In the genomic region with DNA sequence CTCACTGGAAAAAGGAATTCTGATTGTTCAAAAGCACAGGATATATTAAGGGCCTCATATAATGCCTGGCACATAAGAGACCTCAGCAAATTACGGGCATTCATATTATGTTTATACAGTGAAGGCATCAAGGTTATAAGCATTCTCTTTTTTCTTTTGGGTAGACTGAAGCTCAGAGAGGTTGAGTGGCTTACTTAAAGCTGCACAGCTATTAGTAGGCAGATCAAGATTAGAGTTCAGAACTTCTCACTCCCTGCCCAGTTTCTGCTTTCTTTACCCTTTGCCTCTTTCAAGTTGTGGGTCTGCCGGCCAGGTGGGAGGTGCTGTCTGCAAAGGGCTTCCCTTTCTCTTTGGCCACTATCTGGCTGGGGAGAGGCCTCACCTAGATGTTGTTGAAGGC, we compare ENCODE assay signal across 37 cellular contexts. TPM values are rescaled to one million over a fixed set of nuclear protein-coding genes. Genes with fewer than 3 reads are reported as not detected.
"Had no signal": no experiment of that assay in that cellular context is flagged by ENCODE, and none has a peak within 500 bp of the region (broad histone marks: within the 10 kb centered on the region; RNA-seq: fewer than 3 reads in every experiment).

No MANE protein-coding gene starts in this region.

- H3K36me3 Mint-ChIP-seq: activated CD4-positive, alpha-beta memory T cell treated with anti-CD3 and anti-CD28 coated beads for 36 hours; activated naive CD4-positive, alpha-beta T cell treated with anti-CD3 and anti-CD28 coated beads, Interleukin-2, amount 10 ng/mL, durations not matched to agents 7 days and 5 days; activated naive CD8-positive, alpha-beta T cell; brain had no signal

- H3K4me3 ChIP-seq: Peyer's patch, SJSA1 had no signal

- H3K4me1 ChIP-seq: Peyer's patch, SJSA1 had no signal

- H3K9me3 ChIP-seq: Peyer's patch, SJSA1, SK-N-SH had no signal

- H3K4me1 Mint-ChIP-seq: activated naive CD4-positive, alpha-beta T cell treated with anti-CD3 and anti-CD28 coated beads, Interleukin-2, amount 10 ng/mL, durations not matched to agents 7 days and 5 days; activated naive CD8-positive, alpha-beta T cell treated with anti-CD3 and anti-CD28 coated beads, Interleukin-2, amount 50 U/mL, for 24 hours; brain had no signal

- H3K36me3 ChIP-seq: Peyer's patch, SJSA1 had no signal

- H3K4me2 ChIP-seq: SK-N-SH had no signal

- ATAC-seq: activated naive CD8-positive, alpha-beta T cell treated with anti-CD3 and anti-CD28 coated beads, Interleukin-2, amount 50 U/mL, for 24 hours; activated T-cell treated with anti-CD3 and anti-CD28 coated beads, Interleukin-2, amount 50 U/mL, for 4 hours; PC-3 had no signal

- H3K4me3 Mint-ChIP-seq: activated CD4-positive, alpha-beta memory T cell treated with anti-CD3 and anti-CD28 coated beads for 36 hours; activated naive CD4-positive, alpha-beta T cell treated with anti-CD3 and anti-CD28 coated beads, Interleukin-2, amount 10 ng/mL, durations not matched to agents 7 days and 5 days; activated naive CD8-positive, alpha-beta T cell; activated naive CD8-positive, alpha-beta T cell treated with anti-CD3 and anti-CD28 coated beads, Interleukin-2, amount 50 U/mL, for 24 hours; activated T-cell treated with anti-CD3 and anti-CD28 coated beads, Interleukin-2, amount 50 U/mL, for 4 hours; activated T-helper 1 cell treated with anti-CD3 and anti-CD28 coated beads, Interleukin-12 subunit alpha, Interleukin-12 subunit beta, Interleukin-2, Interleukin-4 antibody, amounts not matched to agents 30 ng/mL and 10 ng/mL and 1 ng/mL, durations not matched to agents 14 hours and 24 hours and 36 hours; brain; T-helper 1 cell treated with Interleukin-12 subunit alpha and Interleukin-12 subunit beta and Interleukin-4 antibody, amounts not matched to agents 30 μg/mL and 1 μg/mL, for 36 hours; T-helper 2 cell treated with Interferon-gamma antibody and Interleukin-4, amounts not matched to agents 5 μg/mL and 100 μg/mL, for 36 hours had no signal

- H3K9me3 Mint-ChIP-seq: activated CD4-positive, alpha-beta memory T cell treated with anti-CD3 and anti-CD28 coated beads for 36 hours; activated naive CD4-positive, alpha-beta T cell treated with anti-CD3 and anti-CD28 coated beads, Interleukin-2, amount 10 ng/mL, durations not matched to agents 7 days and 5 days; activated naive CD8-positive, alpha-beta T cell treated with anti-CD3 and anti-CD28 coated beads, Interleukin-2, amount 50 U/mL, for 24 hours; activated T-cell treated with anti-CD3 and anti-CD28 coated beads, Interleukin-2, amount 50 U/mL, for 4 hours; activated T-helper 1 cell treated with anti-CD3 and anti-CD28 coated beads, Interleukin-12 subunit alpha, Interleukin-12 subunit beta, Interleukin-2, Interleukin-4 antibody, amounts not matched to agents 30 ng/mL and 10 ng/mL and 1 ng/mL, durations not matched to agents 14 hours and 24 hours and 36 hours; T-helper 1 cell treated with Interleukin-12 subunit alpha and Interleukin-12 subunit beta and Interleukin-4 antibody, amounts not matched to agents 30 μg/mL and 1 μg/mL, for 36 hours; T-helper 2 cell treated with Interferon-gamma antibody and Interleukin-4, amounts not matched to agents 5 μg/mL and 100 μg/mL, for 36 hours had no signal

- H3K27me3 Mint-ChIP-seq: activated CD4-positive, alpha-beta memory T cell treated with anti-CD3 and anti-CD28 coated beads for 36 hours; activated naive CD8-positive, alpha-beta T cell; activated naive CD8-positive, alpha-beta T cell treated with anti-CD3 and anti-CD28 coated beads, Interleukin-2, amount 50 U/mL, for 24 hours had no signal

- H3K9ac ChIP-seq: SK-N-SH had no signal

- DNase-seq: activated CD4-positive, alpha-beta memory T cell treated with anti-CD3 and anti-CD28 coated beads for 36 hours; activated CD4-positive, alpha-beta T cell treated with anti-CD3 and anti-CD28 coated beads for 4 hours; activated CD4-positive, alpha-beta T cell treated with anti-CD3 and anti-CD28 coated beads, Interleukin-2, amount 50 U/mL, for 1 hour; activated CD8-positive, alpha-beta memory T cell treated with anti-CD3 and anti-CD28 coated beads, Interleukin-2, amount 50 U/mL, for 4 hours; activated effector memory CD4-positive, alpha-beta T cell treated with Interleukin-2 at 50 U/mL for 16 hours; activated naive CD8-positive, alpha-beta T cell treated with anti-CD3 and anti-CD28 coated beads, Interleukin-2, amount 50 U/mL, for 24 hours; activated T-cell treated with anti-CD3 and anti-CD28 coated beads for 4 hours; activated T-cell treated with anti-CD3 and anti-CD28 coated beads, Interleukin-2, amount 50 U/mL, for 4 hours; anterior cingulate cortex; caudate nucleus; cerebellar nuclear complex; MM.1S; MV-4-11; NCI-H1092; NCI-H1436 treated with DMSO at 0.1 percent for 48 hours; NCI-H1694 treated with DMSO at 0.1 percent for 48 hours; NCI-H2029; NCI-H2107; NCI-H2171; NCI-H2227 treated with DMSO at 0.1 percent for 48 hours; NCI-H446 treated with DMSO at 0.1 percent for 48 hours; NCI-H524 treated with DMSO at 0.1 percent for 48 hours; NK-92 treated with Interleukin-12 subunit alpha and Interleukin-12 subunit beta, amount 100 ng/mL, for 24 hours; PC-3; Peyer's patch; RPMI8226; SHP77 treated with DMSO at 0.1 percent for 48 hours; SK-N-SH had no signal

- H3K27ac Mint-ChIP-seq: activated CD4-positive, alpha-beta memory T cell treated with anti-CD3 and anti-CD28 coated beads for 36 hours; activated naive CD4-positive, alpha-beta T cell treated with anti-CD3 and anti-CD28 coated beads, Interleukin-2, amount 10 ng/mL, durations not matched to agents 7 days and 5 days; activated naive CD8-positive, alpha-beta T cell; activated naive CD8-positive, alpha-beta T cell treated with anti-CD3 and anti-CD28 coated beads, Interleukin-2, amount 50 U/mL, for 24 hours; brain; T-helper 1 cell treated with Interleukin-12 subunit alpha and Interleukin-12 subunit beta and Interleukin-4 antibody, amounts not matched to agents 30 μg/mL and 1 μg/mL, for 36 hours; T-helper 2 cell treated with Interferon-gamma antibody and Interleukin-4, amounts not matched to agents 5 μg/mL and 100 μg/mL, for 36 hours had no signal

- H3K27ac ChIP-seq: Peyer's patch, SJSA1 had no signal

- H3K27me3 ChIP-seq: Peyer's patch had no signal

RNA-seq across cellular contexts. Expression of a gene that starts 18.0 kb away (rescaled TPM):
- total RNA-seq: bronchial epithelial cell, LHCN-M2, PC-3 had no signal
- polyA plus RNA-seq: SK-N-SH had no signal
